9 cellular contexts compared by ENCODE assay signal in the genomic region with DNA sequence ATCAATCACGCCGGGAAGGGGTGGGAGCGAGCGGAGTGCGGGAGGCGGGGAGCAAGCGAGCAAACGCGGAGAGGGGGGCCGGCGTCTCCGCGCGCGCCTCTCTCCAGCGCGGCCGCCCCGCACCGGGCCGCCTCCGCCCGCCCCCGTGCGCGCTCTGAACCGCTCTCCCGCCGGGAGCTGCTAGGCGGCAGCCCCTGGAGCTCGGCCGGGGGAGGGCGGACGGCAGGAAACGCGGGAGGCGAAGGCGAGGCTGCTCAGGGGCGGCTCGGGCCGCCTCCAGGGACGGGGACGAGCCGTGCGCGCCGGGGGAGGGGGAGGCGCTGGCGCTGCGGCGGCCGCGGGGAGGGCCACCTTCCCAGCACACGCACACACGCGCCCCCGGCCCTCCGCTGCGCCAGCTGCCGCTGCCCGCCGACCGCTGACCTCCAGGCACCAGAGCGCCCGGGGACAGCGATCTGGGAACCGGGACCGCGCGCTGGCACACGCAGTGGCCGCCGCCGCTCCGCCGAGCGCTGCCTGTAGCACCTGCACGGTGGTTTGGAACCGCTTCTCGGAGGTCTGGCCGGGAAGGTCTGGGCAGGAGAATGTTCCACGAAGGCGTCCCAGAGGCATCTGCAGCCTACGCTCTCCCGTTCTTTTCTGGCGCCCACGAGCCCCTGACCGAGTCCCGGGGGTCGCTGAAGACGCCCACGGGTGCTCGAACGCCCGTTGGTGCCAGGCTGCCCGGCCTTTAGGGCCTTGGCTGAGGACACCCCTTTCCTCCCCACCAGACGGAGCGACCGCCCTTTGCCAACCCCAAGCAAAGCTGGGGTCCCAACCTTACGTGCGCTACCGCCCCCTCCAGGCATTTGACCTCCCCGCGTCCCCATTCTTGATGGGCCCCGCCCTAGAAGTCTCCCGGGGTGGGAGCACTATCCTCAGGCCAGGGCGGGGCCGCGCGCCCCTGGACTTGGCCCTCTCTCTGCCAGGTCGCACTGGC. TPM values are rescaled to one million over a fixed set of nuclear protein-coding genes. Genes with fewer than 3 reads are reported as not detected.
DNase-seq lines count a peak whose midpoint lies in the region; TF ChIP-seq lines count a peak whose summit lies in the region.
"Had no signal": no experiment of that assay in that cellular context is flagged by ENCODE, and none has a peak within 500 bp of the region (broad histone marks: within the 10 kb centered on the region; RNA-seq: fewer than 3 reads in every experiment).

GABBR2 (minus strand) TSS at position 3 of the 979 bp plus-strand sequence. CDS start 198 bp downstream, outside the sequence.

- H3K27ac ChIP-seq in WERI-Rb-1 (peak within 1 kb of the TSS; percentile 77), temporal lobe (ENCODE audit: low read depth, low read length) (peak within 1 kb of the TSS; percentile 36)

- no peaks in the 10 kb centered on the region for H3K27me3 ChIP-seq in WERI-Rb-1 (ENCODE audit: insufficient read depth, low read depth, severe bottlenecking)

- in situ Hi-C loops in ACHN (cut with HindIII; ENCODE audit: low pct_ligation_motif_present, low pct_unique_long_range_greater_than_20kb, low sequenced_read_pairs), result no loop called here

- H3K4me3 Mint-ChIP-seq in activated CD4-positive, alpha-beta T cell treated with anti-CD3 and anti-CD28 coated beads, Interleukin-2, amount 10 ng/mL, durations not matched to agents 7 days and 5 days, result peak within 1 kb of the TSS; percentile 14
- no peak within 1 kb of the TSS for H3K4me3 Mint-ChIP-seq in activated CD4-positive, alpha-beta T cell treated with anti-CD3 and anti-CD28 coated beads, Interleukin-2, amount 10 ng/mL, durations not matched to agents 24 days and 14 days
- H3K4me3 Mint-ChIP-seq: dendritic cell treated with granulocyte-macrophage colony-stimulating factor and Interleukin-4, amounts not matched to agents 40 ng/mL and 50 ng/mL, for 4 days had no signal

- no peak within 1 kb of the TSS for H3K27ac Mint-ChIP-seq in activated CD4-positive, alpha-beta T cell treated with anti-CD3 and anti-CD28 coated beads, Interleukin-2, amount 10 ng/mL, durations not matched to agents 7 days and 5 days
- no peak within 1 kb of the TSS for H3K27ac Mint-ChIP-seq in activated CD4-positive, alpha-beta T cell treated with anti-CD3 and anti-CD28 coated beads, Interleukin-2, amount 10 ng/mL, durations not matched to agents 24 days and 14 days
- H3K27ac Mint-ChIP-seq: dendritic cell treated with granulocyte-macrophage colony-stimulating factor and Interleukin-4, amounts not matched to agents 40 ng/mL and 50 ng/mL, for 4 days had no signal

- intact Hi-C loops in activated CD4-positive, alpha-beta T cell treated with anti-CD3 and anti-CD28 coated beads, Interleukin-2, amount 10 ng/mL, durations not matched to agents 24 days and 14 days (cut with micrococcal nuclease), result no loop called here

- POLR2A ChIA-PET in activated CD4-positive, alpha-beta T cell treated with anti-CD3 and anti-CD28 coated beads, Interleukin-2, amount 10 ng/mL, durations not matched to agents 7 days and 5 days (lab: Charles Lee), result no interaction called here

- peak; percentile 36 for TF ChIP-seq CTCF in WERI-Rb-1 (IDR thresholded peaks at IDR 0.05; ENCODE audit: low read depth, low read length)

- H3K9me3 ChIP-seq in WERI-Rb-1 (ENCODE audit: severe bottlenecking), result no peaks in the 10 kb centered on the region

- H3K9me3 Mint-ChIP-seq in activated CD4-positive, alpha-beta T cell treated with anti-CD3 and anti-CD28 coated beads, Interleukin-2, amount 10 ng/mL, durations not matched to agents 7 days and 5 days, result no peaks in the 10 kb centered on the region
- no peaks in the 10 kb centered on the region for H3K9me3 Mint-ChIP-seq in activated CD4-positive, alpha-beta T cell treated with anti-CD3 and anti-CD28 coated beads, Interleukin-2, amount 10 ng/mL, durations not matched to agents 24 days and 14 days
- H3K9me3 Mint-ChIP-seq: dendritic cell treated with granulocyte-macrophage colony-stimulating factor and Interleukin-4, amounts not matched to agents 40 ng/mL and 50 ng/mL, for 4 days had no signal

- no peaks in the 10 kb centered on the region for H3K36me3 ChIP-seq in WERI-Rb-1

- no peak for DNase-seq in activated CD4-positive, alpha-beta T cell treated with anti-CD3 and anti-CD28 coated beads, Interleukin-2, amount 10 ng/mL, durations not matched to agents 7 days and 5 days
- no peak for DNase-seq in activated CD4-positive, alpha-beta T cell treated with anti-CD3 and anti-CD28 coated beads, Interleukin-2, amount 10 ng/mL, durations not matched to agents 24 days and 14 days
- DNase-seq in WERI-Rb-1 (peak; percentile 69), iPS-NIHi11 (ENCODE audit: low spot score) (peak; percentile 62), SKM-1 (lab: John Stamatoyannopoulos, UW; ENCODE audit: unreplicated experiment) (no peak), HUDEP-2 (lab: John Stamatoyannopoulos, UW; ENCODE audit: unreplicated experiment in 76 of 76) (no peak), ACHN (no peak)

- peak within 1 kb of the TSS; percentile 67 for H3K4me3 ChIP-seq in WERI-Rb-1 (ENCODE audit: low read depth, low read length)

- H3K4me1 Mint-ChIP-seq in activated CD4-positive, alpha-beta T cell treated with anti-CD3 and anti-CD28 coated beads, Interleukin-2, amount 10 ng/mL, durations not matched to agents 7 days and 5 days, result no peaks in the 10 kb centered on the region
- no peaks in the 10 kb centered on the region for H3K4me1 Mint-ChIP-seq in activated CD4-positive, alpha-beta T cell treated with anti-CD3 and anti-CD28 coated beads, Interleukin-2, amount 10 ng/mL, durations not matched to agents 24 days and 14 days

- H3K36me3 Mint-ChIP-seq in activated CD4-positive, alpha-beta T cell treated with anti-CD3 and anti-CD28 coated beads, Interleukin-2, amount 10 ng/mL, durations not matched to agents 7 days and 5 days (ENCODE audit: low read depth), result no peaks in the 10 kb centered on the region
- H3K36me3 Mint-ChIP-seq in activated CD4-positive, alpha-beta T cell treated with anti-CD3 and anti-CD28 coated beads, Interleukin-2, amount 10 ng/mL, durations not matched to agents 24 days and 14 days (ENCODE audit: low read depth), result no peaks in the 10 kb centered on the region

- CTCF ChIA-PET in activated CD4-positive, alpha-beta T cell treated with anti-CD3 and anti-CD28 coated beads, Interleukin-2, amount 10 ng/mL, durations not matched to agents 7 days and 5 days (lab: Charles Lee), result interaction anchor here (1.0 kb wide), 1 partner anchor 16 kb away, joined by 3 read pairs; no protein-coding TSS in a partner anchor

- H3K27me3 Mint-ChIP-seq in activated CD4-positive, alpha-beta T cell treated with anti-CD3 and anti-CD28 coated beads, Interleukin-2, amount 10 ng/mL, durations not matched to agents 7 days and 5 days, result peaks cover 58% of the 10 kb centered on the region
- H3K27me3 Mint-ChIP-seq in activated CD4-positive, alpha-beta T cell treated with anti-CD3 and anti-CD28 coated beads, Interleukin-2, amount 10 ng/mL, durations not matched to agents 24 days and 14 days, result peaks cover 63% of the 10 kb centered on the region

RNA-seq across cellular contexts. Expression of gene GABBR2, which starts in this region (rescaled TPM):
- total RNA-seq in activated CD4-positive, alpha-beta T cell treated with anti-CD3 and anti-CD28 coated beads, Interleukin-2, amount 10 ng/mL, durations not matched to agents 7 days and 5 days, result not detected
- total RNA-seq in activated CD4-positive, alpha-beta T cell treated with anti-CD3 and anti-CD28 coated beads, Interleukin-2, amount 10 ng/mL, durations not matched to agents 24 days and 14 days, result not detected in 2 replicates
- total RNA-seq in temporal lobe, result 47.2 TPM

Comparison
In these comparisons a context has a peak if more than half of its experiments do, and no peak if none do; other contexts are left out.
1. RNA of gene GABBR2 (total RNA-seq): 47.2 TPM in temporal lobe (single experiment); not detected in activated CD4-positive, alpha-beta T cell treated with anti-CD3 and anti-CD28 coated beads, Interleukin-2, amount 10 ng/mL, durations not matched to agents 7 days and 5 days and not detected in activated CD4-positive, alpha-beta T cell treated with anti-CD3 and anti-CD28 coated beads, Interleukin-2, amount 10 ng/mL, durations not matched to agents 24 days and 14 days; every median in the first group is over 10 times any median in the second.
2. DNase-seq: peak in WERI-Rb-1 (single experiment) and iPS-NIHi11 (single experiment); none in activated CD4-positive, alpha-beta T cell treated with anti-CD3 and anti-CD28 coated beads, Interleukin-2, amount 10 ng/mL, durations not matched to agents 7 days and 5 days (single experiment), activated CD4-positive, alpha-beta T cell treated with anti-CD3 and anti-CD28 coated beads, Interleukin-2, amount 10 ng/mL, durations not matched to agents 24 days and 14 days (single experiment), SKM-1 (single experiment), HUDEP-2 (0 of 76) and ACHN (single experiment).